In genomic region chr1:52209429-52209828, GRCh38 we compare ENCODE assay signal across 19 cellular contexts.
"Had no signal": no experiment of that assay in that cellular context is flagged by ENCODE, and none has a peak within 500 bp of the region (broad histone marks: within the 10 kb centered on the region; RNA-seq: fewer than 3 reads in every experiment).

No MANE protein-coding gene starts in this region.

- H3K4me1 ChIP-seq: spleen, transverse colon had no signal

- H3K9me3 Mint-ChIP-seq: endodermal cell had no signal

- H3K4me3 Mint-ChIP-seq: endodermal cell; naive thymus-derived CD4-positive, alpha-beta T cell; stimulated activated naive B cell treated with anti-CD40 and anti-IgM and Interleukin-4, amounts not matched to agents 10 μg/mL and 1 μg/mL and 100 μg/mL, for 72 hours had no signal

- H3K9me3 ChIP-seq: esophagus muscularis mucosa, gastroesophageal sphincter, neutrophil, stomach, thoracic aorta, transverse colon had no signal

- H3K4me3 ChIP-seq: coronary artery, esophagus muscularis mucosa, gastroesophageal sphincter, spleen, stomach, thoracic aorta, transverse colon had no signal

- DNase-seq: effector CD4-positive, alpha-beta T cell; endodermal cell; left colon; naive thymus-derived CD4-positive, alpha-beta T cell; posterior cingulate gyrus; spleen; stimulated activated CD4-positive, alpha-beta T cell treated with anti-CD3 and anti-CD28 coated beads, Interleukin-15, amount 100 ng/mL, for 24 hours; stimulated activated CD4-positive, alpha-beta T cell treated with anti-CD3 and anti-CD28 coated beads, Interleukin-1b, Interleukin-23, amount 100 ng/mL, for 48 hours; stimulated activated CD4-positive, alpha-beta T cell treated with anti-CD3 and anti-CD28 coated beads, Interleukin-4, amount 100 ng/mL, for 24 hours; stimulated activated naive B cell treated with anti-CD40 and anti-IgM and Interleukin-4, amounts not matched to agents 10 μg/mL and 1 μg/mL and 100 μg/mL, for 72 hours; stomach; substantia nigra; transverse colon had no signal

- H3K27ac ChIP-seq: coronary artery, esophagus muscularis mucosa, gastroesophageal sphincter, neutrophil, spleen, stomach, thoracic aorta, transverse colon had no signal

- H3K27me3 ChIP-seq: esophagus muscularis mucosa, gastroesophageal sphincter, stomach, transverse colon had no signal

- H3K36me3 ChIP-seq: esophagus muscularis mucosa, gastroesophageal sphincter, neutrophil, spleen, stomach, thoracic aorta, transverse colon had no signal

- H3K27me3 Mint-ChIP-seq: naive thymus-derived CD4-positive, alpha-beta T cell had no signal

- H3K27ac Mint-ChIP-seq: endodermal cell; naive thymus-derived CD4-positive, alpha-beta T cell; stimulated activated naive B cell treated with anti-CD40 and anti-IgM and Interleukin-4, amounts not matched to agents 10 μg/mL and 1 μg/mL and 100 μg/mL, for 72 hours had no signal

- ATAC-seq: gastroesophageal sphincter; left colon; naive thymus-derived CD4-positive, alpha-beta T cell; sciatic nerve; stimulated activated naive B cell treated with anti-CD40 and anti-IgM and Interleukin-4, amounts not matched to agents 10 μg/mL and 1 μg/mL and 100 μg/mL, for 72 hours had no signal
